In the genomic region with DNA sequence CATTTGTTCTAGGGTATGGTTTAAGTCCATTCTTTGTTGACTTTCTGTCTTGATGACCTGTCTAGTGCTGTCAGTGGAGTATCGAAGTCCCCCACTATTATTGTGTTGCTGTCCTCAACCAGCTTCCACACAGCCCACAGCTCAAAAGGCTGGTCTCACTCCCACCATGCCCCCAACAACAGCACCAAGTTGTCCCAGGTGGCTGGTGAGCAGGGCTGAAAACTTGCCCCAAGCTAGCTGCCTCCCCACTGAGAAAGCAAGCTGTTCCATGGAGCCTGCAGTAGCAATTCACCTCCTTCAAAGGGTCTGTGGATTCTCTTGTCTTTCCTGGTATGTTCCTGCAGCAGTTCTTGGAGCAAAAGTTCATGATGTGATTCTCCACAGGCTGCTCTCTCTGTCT, we compare ENCODE assay signal across 18 cellular contexts.
"Had no signal": no experiment of that assay in that cellular context is flagged by ENCODE, and none has a peak within 500 bp of the region (broad histone marks: within the 10 kb centered on the region; RNA-seq: fewer than 3 reads in every experiment).

No MANE protein-coding gene starts in this region.

- H3K9me3 ChIP-seq: adrenal gland, thyroid gland had no signal

- DNase-seq: activated CD4-positive, alpha-beta T cell treated with anti-CD3 and anti-CD28 coated beads for 36 hours; activated CD4-positive, alpha-beta T cell treated with anti-CD3 and anti-CD28 coated beads, Interleukin-2, amount 50 U/mL, for 48 hours; activated naive CD4-positive, alpha-beta T cell; cortex of kidney; erythroblast; foreskin fibroblast; heart right ventricle; left lung; retina; SK-N-SH; stimulated activated CD4-positive, alpha-beta T cell treated with anti-CD3 and anti-CD28 coated beads, Interleukin-4, amount 100 ng/mL, for 24 hours; stimulated activated naive CD8-positive, alpha-beta T cell treated with anti-CD3 and anti-CD28 coated beads, Interleukin-15, Interleukin-2, amounts not matched to agents 100 U/mL and 50 U/mL, for 24 hours; thyroid gland; WERI-Rb-1 had no signal

- H3K36me3 ChIP-seq: adrenal gland, breast epithelium, heart right ventricle, left lung, neural progenitor cell, thyroid gland, WERI-Rb-1 had no signal

- H3K27ac ChIP-seq: adrenal gland, breast epithelium, heart right ventricle, left lung, neural progenitor cell, thyroid gland, WERI-Rb-1 had no signal

- H3K4me1 ChIP-seq: breast epithelium, left lung, neural progenitor cell had no signal

- H3K4me3 ChIP-seq: adrenal gland, breast epithelium, heart right ventricle, left lung, lung, neural progenitor cell, thyroid gland had no signal

- H3K27me3 ChIP-seq: adrenal gland, neural progenitor cell, thyroid gland had no signal
